Comparison of ENCODE assay signal across 8 cellular contexts in genomic region chr10:95290801-95291633, GRCh38. TPM values are rescaled to one million over a fixed set of nuclear protein-coding genes. Genes with fewer than 3 reads are reported as not detected.
DNase-seq lines count a peak whose midpoint lies in the region; ATAC-seq and TF ChIP-seq lines count a peak whose summit lies in the region.

A gene with protein sequence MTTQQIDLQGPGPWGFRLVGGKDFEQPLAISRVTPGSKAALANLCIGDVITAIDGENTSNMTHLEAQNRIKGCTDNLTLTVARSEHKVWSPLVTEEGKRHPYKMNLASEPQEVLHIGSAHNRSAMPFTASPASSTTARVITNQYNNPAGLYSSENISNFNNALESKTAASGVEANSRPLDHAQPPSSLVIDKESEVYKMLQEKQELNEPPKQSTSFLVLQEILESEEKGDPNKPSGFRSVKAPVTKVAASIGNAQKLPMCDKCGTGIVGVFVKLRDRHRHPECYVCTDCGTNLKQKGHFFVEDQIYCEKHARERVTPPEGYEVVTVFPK (minus strand): TSS chr10:95291003. CDS start chr10:95290915, 88 bp downstream.

- H3K27me3 Mint-ChIP-seq in neural crest cell (ENCODE audit: low read depth), result peaks cover 59% of the 10 kb centered on the region

- no peaks in the 10 kb centered on the region for H3K36me3 Mint-ChIP-seq in neural crest cell (ENCODE audit: low read depth)

- peak within 1 kb of the TSS; percentile 87 for H3K27ac Mint-ChIP-seq in neural crest cell (ENCODE audit: unreplicated experiment)

- no peaks in the 10 kb centered on the region for H3K9me3 Mint-ChIP-seq in neural crest cell

- H3K4me1 Mint-ChIP-seq in neural crest cell, result peaks cover 10% of the 10 kb centered on the region

- ATAC-seq in GM18517 (IDR thresholded peaks at IDR 0.05; ENCODE audit: unreplicated experiment) (peak; percentile 20), HG02943 (IDR thresholded peaks at IDR 0.05; ENCODE audit: low read depth, unreplicated experiment) (peak; percentile 33)

- TF ChIP-seq CTCF in AG09319 (IDR thresholded peaks at IDR 0.05; ENCODE audit: low read depth, low read length), result peak; percentile 13
- TF ChIP-seq CTCF in fibroblast of the aortic adventitia (IDR thresholded peaks at IDR 0.05; ENCODE audit: insufficient read depth, low read length), result peak; percentile 18
- TF ChIP-seq CTCF in neural crest cell (conservative IDR thresholded peaks at IDR 0.05), result peak; percentile 50

- peak within 1 kb of the TSS; percentile 81 for H3K4me3 ChIP-seq in fibroblast of the aortic adventitia (ENCODE audit: low read depth, low read length)

- peak within 1 kb of the TSS; percentile 91 for H3K4me3 Mint-ChIP-seq in neural crest cell

- DNase-seq in AG09319 (ENCODE audit: extremely low read depth, low read depth) (no peak), NCI-H2227 treated with DMSO at 0.1 percent for 48 hours (lab: John Stamatoyannopoulos, UW) (peak; percentile 10), activated T-cell treated with anti-CD3 and anti-CD28 coated beads for 48 hours (ENCODE audit: low read depth) (peak; percentile 12), fibroblast of the aortic adventitia (ENCODE audit: low read depth) (peak; percentile 29), neural crest cell (ENCODE audit: low read depth, low spot score) (peak; percentile 51)
- DNase-seq in stimulated activated naive CD4-positive, alpha-beta T cell treated with Interleukin-2 at 50 U/mL for 16 hours (lab: John Stamatoyannopoulos, UW), result no peak

RNA-seq across cellular contexts. Expression of the gene that starts here (rescaled TPM):
- total RNA-seq in fibroblast of the aortic adventitia (ENCODE audit: low replicate concordance), result 13.5 and 30.0 TPM in 2 replicates
- 20.9 and 26.2 TPM in 2 replicates for total RNA-seq in neural crest cell

Comparison
In these comparisons a context has a peak if more than half of its experiments do, and no peak if none do; other contexts are left out.
1. DNase-seq: peak in NCI-H2227 treated with DMSO at 0.1 percent for 48 hours (single experiment), activated T-cell treated with anti-CD3 and anti-CD28 coated beads for 48 hours (single experiment), fibroblast of the aortic adventitia (single experiment) and neural crest cell (single experiment); none in AG09319 (single experiment) and stimulated activated naive CD4-positive, alpha-beta T cell treated with Interleukin-2 at 50 U/mL for 16 hours (single experiment).
2. Peak in every context shown above with its lines, with median percentiles within 50 percentile points of each other: CTCF ChIP-seq.